Comparison of ENCODE assay signal across 15 cellular contexts in the genomic region with DNA sequence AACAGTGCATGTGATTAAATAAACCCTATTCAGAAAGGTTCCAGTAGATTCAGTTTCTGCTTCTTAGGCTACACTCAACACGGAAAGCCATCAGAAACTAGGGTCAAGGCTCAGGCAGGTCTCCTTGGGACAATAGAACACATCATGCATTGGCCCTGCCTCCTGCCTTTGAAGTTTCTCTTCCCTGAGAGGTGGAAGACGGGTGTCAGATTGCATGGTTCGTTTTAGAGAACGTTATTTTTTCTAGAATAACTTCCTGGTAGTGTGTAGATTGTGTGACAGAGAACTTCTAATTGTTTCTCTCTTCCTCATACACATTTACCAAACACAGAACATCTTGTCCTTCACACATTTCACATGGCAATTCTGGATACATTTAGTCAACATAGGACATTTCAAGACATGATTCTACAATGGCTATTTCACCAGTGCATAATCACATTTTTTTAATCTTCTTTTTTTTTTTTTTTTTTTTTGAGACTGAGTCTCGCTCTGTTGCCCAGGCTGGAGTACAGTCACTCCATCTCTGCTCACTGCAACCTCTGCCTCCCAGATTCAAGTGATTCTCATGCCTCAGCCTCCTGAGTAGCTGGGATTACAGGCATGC.
DNase-seq lines count a peak whose midpoint lies in the region; ATAC-seq and TF ChIP-seq lines count a peak whose summit lies in the region.
"Had no signal": no experiment of that assay in that cellular context is flagged by ENCODE, and none has a peak within 500 bp of the region (broad histone marks: within the 10 kb centered on the region; RNA-seq: fewer than 3 reads in every experiment).

No MANE protein-coding gene starts in this region.

- peak; percentile 46 for DNase-seq in DMS153 treated with DMSO at 0.1 percent for 48 hours (lab: John Stamatoyannopoulos, UW; ENCODE audit: unreplicated experiment)
- DNase-seq in HT-29 (ENCODE audit: low spot score) = peak; percentile 55
- DNase-seq in right atrium auricular region (ENCODE audit: low spot score) = no peak
- DNase-seq in AG08396 (ENCODE audit: low spot score) = no peak
- DNase-seq: activated CD8-positive, alpha-beta memory T cell treated with anti-CD3 and anti-CD28 coated beads for 24 hours; activated effector memory CD4-positive, alpha-beta T cell treated with anti-CD3 and anti-CD28 coated beads, Interleukin-2, amount 50 U/mL, for 16 hours; CD4-positive, alpha-beta memory T cell; erythroblast; NCI-H1417 treated with DMSO at 0.1 percent for 48 hours; NCI-H526 treated with DMSO at 0.1 percent for 48 hours; tibial artery had no signal

- H3K4me1 Mint-ChIP-seq in dendritic cell treated with granulocyte-macrophage colony-stimulating factor and Interleukin-4, amounts not matched to agents 40 ng/mL and 50 ng/mL, for 4 days (ENCODE audit: low read depth) = peaks cover 27% of the 10 kb centered on the region
- peaks cover 15% of the 10 kb centered on the region for H3K4me1 Mint-ChIP-seq in activated T-helper 17 cell treated with anti-CD3 and anti-CD28 coated beads, Interleukin-2, amount 50 U/mL, for 72 hours

- H3K4me3 Mint-ChIP-seq in dendritic cell treated with granulocyte-macrophage colony-stimulating factor and Interleukin-4, amounts not matched to agents 40 ng/mL and 50 ng/mL, for 4 days = no peak overlapping the region
- H3K4me3 Mint-ChIP-seq in activated T-helper 17 cell treated with anti-CD3 and anti-CD28 coated beads, Interleukin-2, amount 50 U/mL, for 72 hours = no peak overlapping the region

- H3K36me3 Mint-ChIP-seq in dendritic cell treated with granulocyte-macrophage colony-stimulating factor and Interleukin-4, amounts not matched to agents 40 ng/mL and 50 ng/mL, for 4 days (ENCODE audit: low read depth) = peaks cover 11% of the 10 kb centered on the region
- no peaks in the 10 kb centered on the region for H3K36me3 Mint-ChIP-seq in activated T-helper 17 cell treated with anti-CD3 and anti-CD28 coated beads, Interleukin-2, amount 50 U/mL, for 72 hours (ENCODE audit: low read depth)

- H3K4me1 ChIP-seq in neutrophil (ENCODE audit: control insufficient read depth in 1 of 2, insufficient read depth in 1 of 2, low read depth in 1 of 2, low read length in 1 of 2) (peaks cover 48 to 56% of the 10 kb centered on the region in 2 experiments), right atrium auricular region (no peaks in the 10 kb centered on the region)
- H3K4me1 ChIP-seq: tibial artery had no signal

- no peaks in the 10 kb centered on the region for H3K36me3 ChIP-seq in neutrophil
- H3K36me3 ChIP-seq in right atrium auricular region = no peaks in the 10 kb centered on the region
- H3K36me3 ChIP-seq: tibial artery had no signal

- H3K27ac ChIP-seq in neutrophil = peak overlapping the region; percentile 98
- no peak overlapping the region for H3K27ac ChIP-seq in right atrium auricular region
- H3K27ac ChIP-seq: tibial artery had no signal

- no peaks in the 10 kb centered on the region for H3K9me3 ChIP-seq in neutrophil
- peaks cover 0 to 5% of the 10 kb centered on the region in 2 donors for H3K9me3 ChIP-seq in right atrium auricular region

- H3K9me3 Mint-ChIP-seq in dendritic cell treated with granulocyte-macrophage colony-stimulating factor and Interleukin-4, amounts not matched to agents 40 ng/mL and 50 ng/mL, for 4 days = peaks cover 12% of the 10 kb centered on the region
- H3K9me3 Mint-ChIP-seq in activated T-helper 17 cell treated with anti-CD3 and anti-CD28 coated beads, Interleukin-2, amount 50 U/mL, for 72 hours = peaks cover 6% of the 10 kb centered on the region

- no peaks in the 10 kb centered on the region for H3K27me3 ChIP-seq in neutrophil
- no peaks in the 10 kb centered on the region for H3K27me3 ChIP-seq in right atrium auricular region
- H3K27me3 ChIP-seq: tibial artery had no signal

- H3K27me3 Mint-ChIP-seq in dendritic cell treated with granulocyte-macrophage colony-stimulating factor and Interleukin-4, amounts not matched to agents 40 ng/mL and 50 ng/mL, for 4 days = peaks cover 2% of the 10 kb centered on the region
- no peaks in the 10 kb centered on the region for H3K27me3 Mint-ChIP-seq in activated T-helper 17 cell treated with anti-CD3 and anti-CD28 coated beads, Interleukin-2, amount 50 U/mL, for 72 hours
- H3K27me3 Mint-ChIP-seq: CD4-positive, alpha-beta memory T cell had no signal

- no peak overlapping the region for H3K4me3 ChIP-seq in neutrophil (ENCODE audit: low read depth in 1 of 2, low read length in 1 of 2)
- no peak overlapping the region for H3K4me3 ChIP-seq in right atrium auricular region
- H3K4me3 ChIP-seq: tibial artery had no signal

- peak overlapping the region; percentile 39 for H3K27ac Mint-ChIP-seq in dendritic cell treated with granulocyte-macrophage colony-stimulating factor and Interleukin-4, amounts not matched to agents 40 ng/mL and 50 ng/mL, for 4 days
- no peak overlapping the region for H3K27ac Mint-ChIP-seq in activated T-helper 17 cell treated with anti-CD3 and anti-CD28 coated beads, Interleukin-2, amount 50 U/mL, for 72 hours

- ATAC-seq in HG03571 (IDR thresholded peaks at IDR 0.05; ENCODE audit: unreplicated experiment) = no peak
- ATAC-seq in activated T-helper 17 cell treated with anti-CD3 and anti-CD28 coated beads, Interleukin-2, amount 50 U/mL, for 72 hours (replicated peaks) = no peak

- no peak for TF ChIP-seq CTCF in neutrophil (IDR thresholded peaks at IDR 0.05)
- no peak for TF ChIP-seq CTCF in right atrium auricular region (IDR thresholded peaks at IDR 0.05)

- intact Hi-C loops in dendritic cell treated with granulocyte-macrophage colony-stimulating factor and Interleukin-4, amounts not matched to agents 40 ng/mL and 50 ng/mL, for 4 days (cut with micrococcal nuclease) = loop anchor here (10.0 kb wide), 1 partner anchor 151 kb away; no protein-coding TSS in a partner anchor

Comparison
In these comparisons a context has a peak if more than half of its experiments do, and no peak if none do; other contexts are left out.
1. DNase-seq: peak in DMS153 treated with DMSO at 0.1 percent for 48 hours (single experiment) and HT-29 (single experiment); none in right atrium auricular region (single experiment) and AG08396 (single experiment).